ENCODE assay signal across 1 cellular context in the genomic region with DNA sequence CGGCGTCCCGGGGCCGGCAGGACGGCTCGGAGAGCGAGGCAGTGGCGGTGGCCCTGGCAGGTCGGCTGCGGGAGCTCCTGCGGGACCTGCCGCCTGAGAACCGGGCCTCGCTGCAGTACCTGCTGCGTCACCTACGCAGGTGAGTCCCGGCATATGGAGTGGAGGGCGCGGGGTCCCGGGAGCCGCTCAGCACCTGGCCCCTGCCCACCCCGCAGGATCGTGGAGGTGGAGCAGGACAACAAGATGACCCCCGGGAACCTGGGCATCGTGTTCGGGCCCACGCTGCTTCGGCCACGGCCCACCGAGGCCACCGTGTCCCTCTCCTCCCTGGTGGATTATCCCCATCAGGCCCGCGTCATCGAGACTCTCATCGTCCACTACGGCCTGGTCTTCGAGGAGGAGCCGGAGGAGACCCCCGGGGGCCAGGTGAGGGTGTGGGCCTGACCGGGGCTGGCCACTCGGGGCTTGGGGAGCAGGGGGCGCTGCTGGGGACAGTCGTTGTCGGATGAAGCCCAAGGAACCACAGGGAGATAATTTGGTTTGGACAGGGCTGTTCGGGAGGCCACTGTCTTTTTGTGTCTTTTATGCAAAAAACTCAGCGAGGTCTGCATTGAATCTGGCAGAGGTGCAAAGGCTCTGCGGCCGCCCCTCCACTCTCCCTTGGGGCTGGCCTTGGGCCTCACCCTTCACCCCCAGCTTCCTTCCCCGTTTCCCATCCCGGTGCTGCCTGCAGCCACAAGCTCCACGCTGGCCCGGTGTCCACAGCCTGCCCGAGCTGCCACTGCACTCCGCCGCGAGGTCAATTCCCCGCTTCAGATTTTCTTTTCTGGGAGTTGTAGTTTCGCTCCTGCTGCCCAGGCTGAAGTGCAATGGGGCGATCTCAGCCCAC.
TF ChIP-seq lines count a peak whose summit lies in the region.

No MANE protein-coding gene starts in this region.

TF ChIP-seq in HCT116, 20 proteins besides CTCF, POLR2A, EP300 and RAD21:
- TF ChIP-seq YY1 (IDR thresholded peaks at IDR 0.05; ENCODE audit: extremely low read depth, insufficient replicate concordance, low read depth, low read length) (no peak), EGR1 (IDR thresholded peaks at IDR 0.05; ENCODE audit: low read depth) (no peak), SIN3A (IDR thresholded peaks at IDR 0.05; ENCODE audit: low read depth) (no peak), ZNF274 (IDR thresholded peaks at IDR 0.05; ENCODE audit: low read depth, low read length) (no peak), SP1 (IDR thresholded peaks at IDR 0.05; ENCODE audit: low read depth) (no peak), EZH2 (IDR thresholded peaks at IDR 0.05) (no peak), FOSL1 (IDR thresholded peaks at IDR 0.05; ENCODE audit: low read depth) (no peak), ELF1 (IDR thresholded peaks at IDR 0.05; ENCODE audit: borderline replicate concordance, low read depth) (no peak), JUND (IDR thresholded peaks at IDR 0.05) (no peak), TCF7L2 (IDR thresholded peaks at IDR 0.05; ENCODE audit: borderline replicate concordance, extremely low read depth, insufficient read depth, insufficient read length) (no peak)
- TF ChIP-seq, protein P1, sequence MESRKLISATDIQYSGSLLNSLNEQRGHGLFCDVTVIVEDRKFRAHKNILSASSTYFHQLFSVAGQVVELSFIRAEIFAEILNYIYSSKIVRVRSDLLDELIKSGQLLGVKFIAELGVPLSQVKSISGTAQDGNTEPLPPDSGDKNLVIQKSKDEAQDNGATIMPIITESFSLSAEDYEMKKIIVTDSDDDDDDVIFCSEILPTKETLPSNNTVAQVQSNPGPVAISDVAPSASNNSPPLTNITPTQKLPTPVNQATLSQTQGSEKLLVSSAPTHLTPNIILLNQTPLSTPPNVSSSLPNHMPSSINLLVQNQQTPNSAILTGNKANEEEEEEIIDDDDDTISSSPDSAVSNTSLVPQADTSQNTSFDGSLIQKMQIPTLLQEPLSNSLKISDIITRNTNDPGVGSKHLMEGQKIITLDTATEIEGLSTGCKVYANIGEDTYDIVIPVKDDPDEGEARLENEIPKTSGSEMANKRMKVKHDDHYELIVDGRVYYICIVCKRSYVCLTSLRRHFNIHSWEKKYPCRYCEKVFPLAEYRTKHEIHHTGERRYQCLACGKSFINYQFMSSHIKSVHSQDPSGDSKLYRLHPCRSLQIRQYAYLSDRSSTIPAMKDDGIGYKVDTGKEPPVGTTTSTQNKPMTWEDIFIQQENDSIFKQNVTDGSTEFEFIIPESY (IDR thresholded peaks at IDR 0.05; ENCODE audit: extremely low read depth, insufficient replicate concordance, low read length), result no peak
- TF ChIP-seq, protein P2, sequence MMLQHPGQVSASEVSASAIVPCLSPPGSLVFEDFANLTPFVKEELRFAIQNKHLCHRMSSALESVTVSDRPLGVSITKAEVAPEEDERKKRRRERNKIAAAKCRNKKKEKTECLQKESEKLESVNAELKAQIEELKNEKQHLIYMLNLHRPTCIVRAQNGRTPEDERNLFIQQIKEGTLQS (IDR thresholded peaks at IDR 0.05), result no peak
- TF ChIP-seq, protein P3, sequence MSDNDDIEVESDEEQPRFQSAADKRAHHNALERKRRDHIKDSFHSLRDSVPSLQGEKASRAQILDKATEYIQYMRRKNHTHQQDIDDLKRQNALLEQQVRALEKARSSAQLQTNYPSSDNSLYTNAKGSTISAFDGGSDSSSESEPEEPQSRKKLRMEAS (IDR thresholded peaks at IDR 0.05), result no peak
- TF ChIP-seq, protein P4, sequence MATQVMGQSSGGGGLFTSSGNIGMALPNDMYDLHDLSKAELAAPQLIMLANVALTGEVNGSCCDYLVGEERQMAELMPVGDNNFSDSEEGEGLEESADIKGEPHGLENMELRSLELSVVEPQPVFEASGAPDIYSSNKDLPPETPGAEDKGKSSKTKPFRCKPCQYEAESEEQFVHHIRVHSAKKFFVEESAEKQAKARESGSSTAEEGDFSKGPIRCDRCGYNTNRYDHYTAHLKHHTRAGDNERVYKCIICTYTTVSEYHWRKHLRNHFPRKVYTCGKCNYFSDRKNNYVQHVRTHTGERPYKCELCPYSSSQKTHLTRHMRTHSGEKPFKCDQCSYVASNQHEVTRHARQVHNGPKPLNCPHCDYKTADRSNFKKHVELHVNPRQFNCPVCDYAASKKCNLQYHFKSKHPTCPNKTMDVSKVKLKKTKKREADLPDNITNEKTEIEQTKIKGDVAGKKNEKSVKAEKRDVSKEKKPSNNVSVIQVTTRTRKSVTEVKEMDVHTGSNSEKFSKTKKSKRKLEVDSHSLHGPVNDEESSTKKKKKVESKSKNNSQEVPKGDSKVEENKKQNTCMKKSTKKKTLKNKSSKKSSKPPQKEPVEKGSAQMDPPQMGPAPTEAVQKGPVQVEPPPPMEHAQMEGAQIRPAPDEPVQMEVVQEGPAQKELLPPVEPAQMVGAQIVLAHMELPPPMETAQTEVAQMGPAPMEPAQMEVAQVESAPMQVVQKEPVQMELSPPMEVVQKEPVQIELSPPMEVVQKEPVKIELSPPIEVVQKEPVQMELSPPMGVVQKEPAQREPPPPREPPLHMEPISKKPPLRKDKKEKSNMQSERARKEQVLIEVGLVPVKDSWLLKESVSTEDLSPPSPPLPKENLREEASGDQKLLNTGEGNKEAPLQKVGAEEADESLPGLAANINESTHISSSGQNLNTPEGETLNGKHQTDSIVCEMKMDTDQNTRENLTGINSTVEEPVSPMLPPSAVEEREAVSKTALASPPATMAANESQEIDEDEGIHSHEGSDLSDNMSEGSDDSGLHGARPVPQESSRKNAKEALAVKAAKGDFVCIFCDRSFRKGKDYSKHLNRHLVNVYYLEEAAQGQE (IDR thresholded peaks at IDR 0.05; ENCODE audit: low read depth), result no peak
